8 cellular contexts compared by ENCODE assay signal in the genomic region with DNA sequence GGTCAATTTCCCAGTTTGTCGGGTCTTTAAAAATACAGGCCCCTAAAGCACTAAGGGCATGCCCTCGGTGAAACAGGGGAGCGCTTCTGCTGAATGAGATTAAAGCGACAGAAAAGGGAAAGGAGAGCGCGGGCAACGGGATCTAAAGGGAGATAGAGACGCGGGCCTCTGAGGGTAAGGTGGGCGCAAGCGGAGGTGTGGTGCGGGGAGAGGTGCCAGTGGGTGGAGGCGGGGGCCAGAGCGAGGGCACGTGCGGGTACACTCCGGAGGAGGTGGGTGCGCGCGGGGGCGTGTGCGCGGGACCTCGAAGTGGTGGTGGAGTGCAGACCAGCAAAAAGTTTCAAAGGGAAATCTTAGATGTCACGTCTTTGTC. TPM values are rescaled to one million over a fixed set of nuclear protein-coding genes. Genes with fewer than 3 reads are reported as not detected.
DNase-seq lines count a peak whose midpoint lies in the region; ATAC-seq, FAIRE-seq and TF ChIP-seq lines count a peak whose summit lies in the region.

No MANE protein-coding gene starts in this region.

- DNase-seq in A673 (ENCODE audit: low spot score) = no peak
- DNase-seq in activated CD4-positive, alpha-beta T cell treated with anti-CD3 and anti-CD28 coated beads, Interleukin-2, amount 50 U/mL, for 24 hours (ENCODE audit: low read depth in 1 of 2, low spot score in 1 of 2) = peak; percentile 5 to 32
- peak; percentile 50 for DNase-seq in naive B cell
- DNase-seq in transverse colon = peak; percentile 21
- no peak for DNase-seq in frontal cortex (ENCODE audit: low spot score in 2 of 2)

- H3K27me3 ChIP-seq in A673 (replicated peaks; ENCODE audit: insufficient read depth, low read depth, low read length, poor library complexity) (no peaks in the 10 kb centered on the region), endocrine pancreas (ENCODE audit: control insufficient read depth, insufficient read depth, low read length) (no peaks in the 10 kb centered on the region), transverse colon (no peaks in the 10 kb centered on the region)

- peak overlapping the region; percentile 42 for H3K9ac ChIP-seq in endocrine pancreas (ENCODE audit: control insufficient read depth, insufficient read depth, low read length)

- intact Hi-C loops in A673 (cut with micrococcal nuclease; ENCODE audit: unreplicated experiment) = loop anchor here (2.0 to 10.0 kb wide), 3 partner anchors 209 to 1149 kb away; no protein-coding TSS in a partner anchor
- intact Hi-C loops in transverse colon (cut with DNase I; ENCODE audit: low total_unique reads) = loop anchor here (1.0 kb wide), 1 partner anchor 325 kb away; no protein-coding TSS in a partner anchor

- FAIRE-seq in frontal cortex (lab: Jason Lieb, UNC) = no peak

- BruUV-seq in A673 (replicated peaks; lab: Mats Ljungman, UMichigan) = no TSS peak

- TF ChIP-seq POLR2A in transverse colon (IDR thresholded peaks at IDR 0.05) = no peak

- peak; percentile 30 for ATAC-seq in GM19395 (IDR thresholded peaks at IDR 0.05; ENCODE audit: unreplicated experiment)
- peak; percentile 37 for ATAC-seq in HG03439 (IDR thresholded peaks at IDR 0.05; ENCODE audit: unreplicated experiment)
- ATAC-seq in naive B cell (ENCODE audit: low read depth in 2 of 2) = peak; percentile 31 to 42

- WGBS in transverse colon (ENCODE audit: low coverage in 1 of 2), 2 donors = 6 to 10% methylated on average over 7 to 25 of the region's 25 CpGs

- H3K4me3 ChIP-seq in A673 (ENCODE audit: low read depth, low read length, poor library complexity, severe bottlenecking) (peak overlapping the region; percentile 88), endocrine pancreas (ENCODE audit: control insufficient read depth, insufficient read depth, low read length) (peak overlapping the region; percentile 60), transverse colon (peak overlapping the region; percentile 81 to 93 (median 87))

- peaks cover 17% of the 10 kb centered on the region for H3K4me1 ChIP-seq in A673 (ENCODE audit: insufficient read depth, low read length, poor library complexity, severe bottlenecking)
- H3K4me1 ChIP-seq in endocrine pancreas (ENCODE audit: control insufficient read depth, insufficient read depth, low read length) = peaks cover 18% of the 10 kb centered on the region
- peaks cover 8 to 31% (median 19%) of the 10 kb centered on the region in 4 donors for H3K4me1 ChIP-seq in transverse colon

- TF ChIP-seq EP300 in transverse colon (IDR thresholded peaks at IDR 0.05; ENCODE audit: low read depth) = no peak

- H3K27ac ChIP-seq in A673 (ENCODE audit: low read depth, low read length, poor library complexity, severe bottlenecking) (peak overlapping the region; percentile 98), transverse colon (peak overlapping the region; percentile 83 to 93 (median 86))

- H3K9me3 Mint-ChIP-seq in naive B cell = no peaks in the 10 kb centered on the region

- H3K4me1 Mint-ChIP-seq in naive B cell = peaks cover 35 to 47% (median 35%) of the 10 kb centered on the region in 3 donors

- H3K36me3 ChIP-seq in A673 (ENCODE audit: insufficient read depth, low read length, poor library complexity, severe bottlenecking) (no peaks in the 10 kb centered on the region), endocrine pancreas (ENCODE audit: control insufficient read depth, insufficient read depth, low read length) (no peaks in the 10 kb centered on the region), transverse colon (no peaks in the 10 kb centered on the region)

- H3K27ac Mint-ChIP-seq in naive B cell = peak overlapping the region; percentile 58 to 99 (median 96)

- POLR2A ChIA-PET in A673 (lab: Charles Lee; ENCODE audit: low non-redundant PET) = no interaction called here

- H3K27me3 Mint-ChIP-seq in naive B cell = no peaks in the 10 kb centered on the region

- no peaks in the 10 kb centered on the region for H3K36me3 Mint-ChIP-seq in naive B cell

- in situ Hi-C loops in transverse colon (cut with MboI; ENCODE audit: low pct_ligation_motif_present in 1 of 4, low pct_unique_long_range_greater_than_20kb in 1 of 4, low sequenced_read_pairs in 3 of 4) = loop anchor here in 3 of 4 donors (10.0 to 25.0 kb wide), 2 partner anchors 329 to 566 kb away; a partner anchor contains a TSS

- peak overlapping the region; percentile 96 to 100 (median 98) for H3K4me3 Mint-ChIP-seq in naive B cell

- CTCF ChIA-PET in A673 (lab: Charles Lee) = no interaction called here

- H3K9me3 ChIP-seq in A673 (ENCODE audit: low read depth, low read length, poor library complexity, severe bottlenecking) = no peaks in the 10 kb centered on the region
- no peaks in the 10 kb centered on the region for H3K9me3 ChIP-seq in endocrine pancreas (ENCODE audit: control insufficient read depth, low read length)
- H3K9me3 ChIP-seq in transverse colon = no peaks in the 10 kb centered on the region

- TF ChIP-seq CTCF in A673 (conservative IDR thresholded peaks at IDR 0.05; ENCODE audit: low read depth, low read length) (no peak), transverse colon (IDR thresholded peaks at IDR 0.05) (no peak)

RNA-seq across cellular contexts. Expression of a gene that starts 0.8 kb away (rescaled TPM):
- total RNA-seq in A673 (2021) = 22.8 and 25.7 TPM in 2 replicates
- 10 to 100 TPM in 5 of 6 donors, 1 to 10 TPM in 1; 8.2 to 34.5 (median 27.7) TPM for polyA plus RNA-seq in naive B cell (ENCODE audit: low read depth in 6 of 6)
- 10 to 100 TPM; 23.9 to 33.6 (median 29.5) TPM for total RNA-seq in transverse colon
- 29.8 TPM for total RNA-seq in frontal cortex

Comparison
In these comparisons a context has a peak if more than half of its experiments do, and no peak if none do; other contexts are left out.
1. DNase-seq: peak in activated CD4-positive, alpha-beta T cell treated with anti-CD3 and anti-CD28 coated beads, Interleukin-2, amount 50 U/mL, for 24 hours (2 of 2), naive B cell (single experiment) and transverse colon (single experiment); none in A673 (single experiment) and frontal cortex (0 of 2).
2. Peak in every context shown above with its lines, with median percentiles within 50 percentile points of each other: H3K4me3 ChIP-seq and ATAC-seq.